ENCODE assay signal across 18 cellular contexts in the genomic region with DNA sequence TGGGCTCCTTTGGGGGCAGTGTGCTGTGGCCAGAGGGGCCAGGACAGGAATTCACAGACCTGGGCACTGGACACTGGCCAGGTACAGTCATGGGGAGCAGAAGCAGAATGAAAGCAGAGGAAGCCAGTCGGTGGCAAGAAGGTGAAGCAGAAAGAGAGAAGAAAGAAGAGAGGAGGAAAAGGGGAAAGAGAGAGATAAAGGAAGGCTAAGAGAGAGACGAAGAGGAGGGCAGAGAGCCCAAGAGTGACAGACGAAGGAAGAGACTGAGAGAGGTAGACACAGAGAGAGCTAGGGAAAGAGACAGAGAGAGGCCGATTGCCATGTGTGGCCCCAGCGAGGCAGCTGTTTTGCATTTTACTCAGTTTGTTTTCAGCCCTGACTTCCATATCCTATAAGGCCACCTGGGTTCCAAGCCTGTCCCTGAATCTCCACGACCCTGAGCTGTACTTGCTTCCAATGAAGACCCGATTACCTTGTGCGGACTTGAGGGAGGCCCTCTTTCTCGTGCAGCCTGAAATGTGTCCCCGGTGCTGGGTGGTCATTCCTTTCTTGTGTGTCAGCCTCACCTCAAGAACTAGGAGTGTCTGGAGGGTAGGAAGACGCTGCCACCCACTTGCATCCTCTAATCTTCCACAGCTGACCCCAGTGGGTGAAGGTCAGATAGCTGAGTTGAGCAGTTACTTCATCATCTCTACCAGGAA.
"Had no signal": no experiment of that assay in that cellular context is flagged by ENCODE, and none has a peak within 500 bp of the region (broad histone marks: within the 10 kb centered on the region; RNA-seq: fewer than 3 reads in every experiment).

No MANE protein-coding gene starts in this region.

- H3K27ac Mint-ChIP-seq: activated T-helper 1 cell treated with anti-CD3 and anti-CD28 coated beads, Interleukin-12 subunit alpha, Interleukin-12 subunit beta, Interleukin-2, Interleukin-4 antibody, amounts not matched to agents 30 ng/mL and 10 ng/mL and 1 ng/mL, durations not matched to agents 14 hours and 24 hours and 36 hours; immature natural killer cell; T-helper 1 cell treated with Interleukin-12 subunit alpha and Interleukin-12 subunit beta and Interleukin-4 antibody, amounts not matched to agents 30 μg/mL and 1 μg/mL, for 36 hours; type B pancreatic cell had no signal

- H3K36me3 Mint-ChIP-seq: immature natural killer cell, naive B cell, type B pancreatic cell had no signal

- H3K36me3 ChIP-seq: brain microvascular endothelial cell, heart left ventricle, WERI-Rb-1 had no signal

- H3K9me3 ChIP-seq: heart left ventricle, mucosa of descending colon had no signal

- DNase-seq: activated CD4-positive, alpha-beta T cell treated with anti-CD3 and anti-CD28 coated beads for 1 hour; activated CD8-positive, alpha-beta memory T cell treated with anti-CD3 and anti-CD28 coated beads for 24 hours; activated naive CD4-positive, alpha-beta T cell; anterior cingulate cortex; brain microvascular endothelial cell; cortex of kidney; heart left ventricle; immature natural killer cell; mucosa of descending colon; naive B cell; stimulated activated naive CD8-positive, alpha-beta T cell treated with anti-CD3 and anti-CD28 coated beads, Interleukin-15, Interleukin-2, amounts not matched to agents 100 U/mL and 50 U/mL, for 24 hours; WERI-Rb-1 had no signal

- H3K27me3 ChIP-seq: brain microvascular endothelial cell had no signal

- H3K27me3 Mint-ChIP-seq: type B pancreatic cell had no signal

- FAIRE-seq: frontal cortex had no signal

- H3K9me3 Mint-ChIP-seq: activated T-helper 1 cell treated with anti-CD3 and anti-CD28 coated beads, Interleukin-12 subunit alpha, Interleukin-12 subunit beta, Interleukin-2, Interleukin-4 antibody, amounts not matched to agents 30 ng/mL and 10 ng/mL and 1 ng/mL, durations not matched to agents 14 hours and 24 hours and 36 hours; naive B cell; T-helper 1 cell treated with Interleukin-12 subunit alpha and Interleukin-12 subunit beta and Interleukin-4 antibody, amounts not matched to agents 30 μg/mL and 1 μg/mL, for 36 hours had no signal

- H3K4me3 Mint-ChIP-seq: activated T-helper 1 cell treated with anti-CD3 and anti-CD28 coated beads, Interleukin-12 subunit alpha, Interleukin-12 subunit beta, Interleukin-2, Interleukin-4 antibody, amounts not matched to agents 30 ng/mL and 10 ng/mL and 1 ng/mL, durations not matched to agents 14 hours and 24 hours and 36 hours; immature natural killer cell; naive B cell; neural crest cell; T-helper 1 cell treated with Interleukin-12 subunit alpha and Interleukin-12 subunit beta and Interleukin-4 antibody, amounts not matched to agents 30 μg/mL and 1 μg/mL, for 36 hours; type B pancreatic cell had no signal

- H3K4me3 ChIP-seq: heart left ventricle, mucosa of descending colon, skin epidermis had no signal

- H3K4me1 Mint-ChIP-seq: immature natural killer cell, naive B cell had no signal

- H3K27ac ChIP-seq: brain microvascular endothelial cell, WERI-Rb-1 had no signal
